Comparison of ENCODE assay signal across 1 cellular context in the genomic region with DNA sequence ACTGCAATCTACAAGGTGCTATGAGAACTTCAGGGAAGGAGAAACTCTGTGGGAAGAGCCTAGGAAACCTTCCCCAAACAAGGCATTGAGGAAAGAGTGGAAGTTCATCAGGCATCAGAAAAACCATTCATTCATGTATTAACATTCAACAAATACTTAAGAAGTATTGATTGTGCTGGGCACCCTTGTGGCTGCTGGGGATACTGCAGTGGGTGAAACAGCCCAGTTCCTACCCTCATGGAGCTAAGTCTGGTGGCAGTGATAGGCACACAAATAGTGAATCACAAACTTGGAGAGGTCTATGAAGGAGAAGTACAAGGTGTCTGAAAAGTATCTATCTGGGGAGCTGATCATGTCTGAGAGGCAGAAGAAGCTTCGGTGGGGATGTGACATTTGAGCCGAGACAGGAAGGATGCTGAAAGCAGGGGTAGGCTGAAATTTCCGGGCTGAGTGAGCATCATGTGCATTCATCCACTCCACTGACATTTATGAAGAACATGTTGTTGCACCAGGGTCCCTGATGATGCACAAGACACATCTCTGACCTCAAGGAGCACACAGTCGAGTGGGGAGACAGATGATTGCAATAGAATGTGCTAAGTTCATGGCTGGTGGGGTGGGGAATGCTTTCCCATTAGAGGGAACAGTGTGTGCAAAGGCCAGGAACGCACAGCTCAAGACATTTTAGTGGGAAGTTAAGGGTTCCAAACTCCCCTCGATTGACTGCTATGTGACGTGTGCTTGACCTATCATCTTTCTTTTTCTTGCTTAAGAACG.
TF ChIP-seq lines count a peak whose summit lies in the region.

No MANE protein-coding gene starts in this region.

TF ChIP-seq in K562, 482 proteins besides CTCF, POLR2A, EP300 and RAD21 (continued from another document):
- TF ChIP-seq, protein P1, sequence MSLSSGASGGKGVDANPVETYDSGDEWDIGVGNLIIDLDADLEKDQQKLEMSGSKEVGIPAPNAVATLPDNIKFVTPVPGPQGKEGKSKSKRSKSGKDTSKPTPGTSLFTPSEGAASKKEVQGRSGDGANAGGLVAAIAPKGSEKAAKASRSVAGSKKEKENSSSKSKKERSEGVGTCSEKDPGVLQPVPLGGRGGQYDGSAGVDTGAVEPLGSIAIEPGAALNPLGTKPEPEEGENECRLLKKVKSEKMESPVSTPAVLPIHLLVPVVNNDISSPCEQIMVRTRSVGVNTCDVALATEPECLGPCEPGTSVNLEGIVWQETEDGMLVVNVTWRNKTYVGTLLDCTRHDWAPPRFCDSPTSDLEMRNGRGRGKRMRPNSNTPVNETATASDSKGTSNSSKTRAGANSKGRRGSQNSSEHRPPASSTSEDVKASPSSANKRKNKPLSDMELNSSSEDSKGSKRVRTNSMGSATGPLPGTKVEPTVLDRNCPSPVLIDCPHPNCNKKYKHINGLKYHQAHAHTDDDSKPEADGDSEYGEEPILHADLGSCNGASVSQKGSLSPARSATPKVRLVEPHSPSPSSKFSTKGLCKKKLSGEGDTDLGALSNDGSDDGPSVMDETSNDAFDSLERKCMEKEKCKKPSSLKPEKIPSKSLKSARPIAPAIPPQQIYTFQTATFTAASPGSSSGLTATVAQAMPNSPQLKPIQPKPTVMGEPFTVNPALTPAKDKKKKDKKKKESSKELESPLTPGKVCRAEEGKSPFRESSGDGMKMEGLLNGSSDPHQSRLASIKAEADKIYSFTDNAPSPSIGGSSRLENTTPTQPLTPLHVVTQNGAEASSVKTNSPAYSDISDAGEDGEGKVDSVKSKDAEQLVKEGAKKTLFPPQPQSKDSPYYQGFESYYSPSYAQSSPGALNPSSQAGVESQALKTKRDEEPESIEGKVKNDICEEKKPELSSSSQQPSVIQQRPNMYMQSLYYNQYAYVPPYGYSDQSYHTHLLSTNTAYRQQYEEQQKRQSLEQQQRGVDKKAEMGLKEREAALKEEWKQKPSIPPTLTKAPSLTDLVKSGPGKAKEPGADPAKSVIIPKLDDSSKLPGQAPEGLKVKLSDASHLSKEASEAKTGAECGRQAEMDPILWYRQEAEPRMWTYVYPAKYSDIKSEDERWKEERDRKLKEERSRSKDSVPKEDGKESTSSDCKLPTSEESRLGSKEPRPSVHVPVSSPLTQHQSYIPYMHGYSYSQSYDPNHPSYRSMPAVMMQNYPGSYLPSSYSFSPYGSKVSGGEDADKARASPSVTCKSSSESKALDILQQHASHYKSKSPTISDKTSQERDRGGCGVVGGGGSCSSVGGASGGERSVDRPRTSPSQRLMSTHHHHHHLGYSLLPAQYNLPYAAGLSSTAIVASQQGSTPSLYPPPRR (CRISPR knock-in tag; IDR thresholded peaks at IDR 0.05; ENCODE audit: borderline replicate concordance), result no peak
- TF ChIP-seq NFRKB (IDR thresholded peaks at IDR 0.05; ENCODE audit: low read depth), result no peak
- no peak for TF ChIP-seq PHTF2 (CRISPR knock-in tag; IDR thresholded peaks at IDR 0.05)
- TF ChIP-seq BCL6 (CRISPR knock-in tag; IDR thresholded peaks at IDR 0.05), result no peak
- TF ChIP-seq ZNF224 (CRISPR knock-in tag; IDR thresholded peaks at IDR 0.05), result no peak
- no peak for TF ChIP-seq SPI1 (IDR thresholded peaks at IDR 0.05; ENCODE audit: borderline replicate concordance, low read depth, low read length)
- TF ChIP-seq NFYB (IDR thresholded peaks at IDR 0.05; ENCODE audit: extremely low read depth, insufficient read length), result no peak
- no peak for TF ChIP-seq ZBTB1 (CRISPR knock-in tag; IDR thresholded peaks at IDR 0.05; ENCODE audit: borderline replicate concordance, low read depth)
- no peak for TF ChIP-seq MXI1 (IDR thresholded peaks at IDR 0.05; ENCODE audit: low read depth, low read length)
TF ChIP-seq in K562: peak in this region for 0.
